Comparison of ENCODE assay signal across 8 cellular contexts in genomic region chr3:73100734-73101550, GRCh38. TPM values are rescaled to one million over a fixed set of nuclear protein-coding genes. Genes with fewer than 3 reads are reported as not detected.
DNase-seq lines count a peak whose midpoint lies in the region; ATAC-seq and TF ChIP-seq lines count a peak whose summit lies in the region.

No MANE protein-coding gene starts in this region.

- H3K79me2 ChIP-seq in neural progenitor cell (ENCODE audit: low read depth): no peaks in the 10 kb centered on the region

- TF ChIP-seq POLR2A in Peyer's patch (IDR thresholded peaks at IDR 0.05): no peak

- DNase-seq in DMS153 treated with DMSO at 0.1 percent for 48 hours (lab: John Stamatoyannopoulos, UW; ENCODE audit: unreplicated experiment): peak; percentile 37
- peak; percentile 84 for DNase-seq in KBM-7
- DNase-seq in Peyer's patch: peak; percentile 65 to 93 (median 74)
- peak; percentile 84 to 85 for DNase-seq in activated T-cell treated with anti-CD3 and anti-CD28 coated beads, Interleukin-2, amount 50 U/mL, for 48 hours
- DNase-seq in fibroblast of the aortic adventitia (ENCODE audit: low read depth): peak; percentile 86
- peak; percentile 92 for DNase-seq in neural progenitor cell (ENCODE audit: low spot score)
- peak; percentile 67 for DNase-seq in stromal cell of bone marrow (ENCODE audit: low read depth)

- peak overlapping the region; percentile 84 for H2AFZ ChIP-seq in neural progenitor cell (replicated peaks)

- H3K36me3 Mint-ChIP-seq in neural progenitor cell: no peaks in the 10 kb centered on the region

- no peaks in the 10 kb centered on the region for H3K9me3 Mint-ChIP-seq in neural progenitor cell

- H3K27me3 ChIP-seq in Peyer's patch: no peaks in the 10 kb centered on the region
- no peaks in the 10 kb centered on the region for H3K27me3 ChIP-seq in neural progenitor cell

- H3K27ac ChIP-seq in Peyer's patch (no peak overlapping the region), neural progenitor cell (no peak overlapping the region)

- peaks cover 13% of the 10 kb centered on the region for H3K4me1 Mint-ChIP-seq in neural progenitor cell

- peak overlapping the region; percentile 49 for H3K4me2 ChIP-seq in neural progenitor cell

- H3K9ac ChIP-seq in neural progenitor cell: no peak overlapping the region

- no peak overlapping the region for H3K4me3 Mint-ChIP-seq in neural progenitor cell

- peak; percentile 64 to 94 (median 88) for TF ChIP-seq CTCF in Peyer's patch (IDR thresholded peaks at IDR 0.05)
- TF ChIP-seq CTCF in fibroblast of the aortic adventitia (IDR thresholded peaks at IDR 0.05; ENCODE audit: insufficient read depth, low read length): peak; percentile 95
- TF ChIP-seq CTCF in neural progenitor cell (IDR thresholded peaks at IDR 0.05): peak; percentile 97

- no peaks in the 10 kb centered on the region for H3K9me3 ChIP-seq in Peyer's patch
- no peaks in the 10 kb centered on the region for H3K9me3 ChIP-seq in neural progenitor cell (ENCODE audit: low read depth)

- H3K4me1 ChIP-seq in Peyer's patch (peaks cover 0 to 7% (median 0%) of the 10 kb centered on the region in 4 donors), neural progenitor cell (peaks cover 5% of the 10 kb centered on the region)

- H3K4me3 ChIP-seq in Peyer's patch (no peak overlapping the region), fibroblast of the aortic adventitia (ENCODE audit: low read depth, low read length) (no peak overlapping the region), neural progenitor cell (no peak overlapping the region)

- peak overlapping the region; percentile 39 for H3K27ac Mint-ChIP-seq in neural progenitor cell

- H3F3A ChIP-seq in neural progenitor cell (ENCODE audit: low read depth): peaks cover under 1% of the 10 kb centered on the region

- H3K36me3 ChIP-seq in Peyer's patch: no peaks in the 10 kb centered on the region
- no peaks in the 10 kb centered on the region for H3K36me3 ChIP-seq in neural progenitor cell

- no peaks in the 10 kb centered on the region for H4K20me1 ChIP-seq in neural progenitor cell (ENCODE audit: low read depth)

- in situ Hi-C loops in KBM-7 (cut with MboI; ENCODE audit: low pct_unique_long_range_greater_than_20kb, low sequenced_read_pairs): loop anchor here (25.0 kb wide), 1 partner anchor 336 kb away; no protein-coding TSS in a partner anchor

- H3K27me3 Mint-ChIP-seq in neural progenitor cell (ENCODE audit: insufficient read depth, low read depth): peaks cover 4% of the 10 kb centered on the region

- ATAC-seq in GM21526 (IDR thresholded peaks at IDR 0.05; ENCODE audit: low FRiP score, unreplicated experiment): peak; percentile 81

RNA-seq across cellular contexts. Expression of gene EBLN2, which starts 39.5 kb away (rescaled TPM):
- total RNA-seq in Peyer's patch: 10 to 100 TPM in 3 of 4 donors, 1 to 10 TPM in 1; 8.2 to 14.9 (median 11.9) TPM
- total RNA-seq in fibroblast of the aortic adventitia (ENCODE audit: low replicate concordance): 5.6 and 5.8 TPM in 2 replicates
- total RNA-seq in neural progenitor cell (ENCODE audit: low replicate concordance): 11.6 and 15.3 TPM in 2 replicates

Comparison
In these comparisons a context has a peak if more than half of its experiments do, and no peak if none do; other contexts are left out.
1. DNase-seq: peak in every context shown above with its lines; median percentile 92 in neural progenitor cell; 86 in fibroblast of the aortic adventitia; 84 in activated T-cell treated with anti-CD3 and anti-CD28 coated beads, Interleukin-2, amount 50 U/mL, for 48 hours; 84 in KBM-7; 74 in Peyer's patch; 67 in stromal cell of bone marrow; 37 in DMS153 treated with DMSO at 0.1 percent for 48 hours.